Comparison of ENCODE assay signal across 1 cellular context in the genomic region with DNA sequence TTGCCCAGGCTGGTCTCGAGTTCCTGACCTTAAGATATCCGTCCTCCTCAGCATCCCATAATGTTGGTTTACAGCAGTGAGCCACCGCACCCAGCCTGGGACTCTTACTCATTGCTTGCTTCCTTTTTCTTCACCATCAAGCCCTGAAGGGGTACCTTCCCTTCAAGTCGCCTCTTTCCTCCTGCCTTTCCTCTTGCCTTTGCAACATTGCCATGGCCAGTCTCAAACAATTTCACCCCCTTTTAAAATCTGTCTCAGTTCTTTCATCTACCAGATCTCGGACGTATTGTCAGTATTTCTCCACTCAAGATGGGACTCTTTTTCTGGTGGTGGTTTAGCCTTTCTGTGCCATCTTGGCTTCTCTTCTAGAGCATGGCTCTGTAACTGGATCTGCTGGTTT.
TF ChIP-seq lines count a peak whose summit lies in the region.

No MANE protein-coding gene starts in this region.

TF ChIP-seq in K562, 482 proteins besides CTCF, POLR2A, EP300 and RAD21:
- TF ChIP-seq PRDM10 (IDR thresholded peaks at IDR 0.05; ENCODE audit: partially characterized antibody), result peak; percentile 80
